ENCODE assay signal across 24 cellular contexts in the genomic region with DNA sequence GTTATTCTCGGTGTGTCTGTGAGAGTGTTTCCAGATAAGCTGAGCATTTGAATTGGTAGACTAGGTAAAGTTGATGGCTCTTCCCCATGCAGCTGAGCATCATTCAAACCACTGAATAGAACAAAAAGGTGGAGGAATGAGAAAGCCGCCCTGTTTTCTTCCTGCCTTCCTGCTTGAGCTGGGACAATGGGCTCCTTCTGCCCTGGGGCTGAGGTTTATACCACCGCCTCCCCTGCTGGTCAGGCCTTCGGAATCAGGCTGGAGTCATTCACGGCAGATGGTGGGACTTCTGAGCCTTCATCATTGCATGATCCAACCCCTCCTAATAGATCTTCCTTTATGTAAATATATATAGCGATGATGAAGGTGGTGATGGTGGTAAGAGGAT.
"Had no signal": no experiment of that assay in that cellular context is flagged by ENCODE, and none has a peak within 500 bp of the region (broad histone marks: within the 10 kb centered on the region; RNA-seq: fewer than 3 reads in every experiment).

No MANE protein-coding gene starts in this region.

- H3K9me3 ChIP-seq: breast epithelium, gastroesophageal sphincter, psoas muscle, sigmoid colon, suprapubic skin, tibial artery, upper lobe of right lung had no signal

- H3K36me3 ChIP-seq: breast epithelium, gastroesophageal sphincter, neural progenitor cell, sigmoid colon, suprapubic skin, tibial artery, upper lobe of right lung, WERI-Rb-1 had no signal

- H3K4me2 ChIP-seq: hepatocyte, neural progenitor cell, smooth muscle cell had no signal

- H3K27ac ChIP-seq: breast epithelium, gastroesophageal sphincter, hepatocyte, neural progenitor cell, parathyroid adenoma, psoas muscle, sigmoid colon, suprapubic skin, tibial artery, upper lobe of right lung, WERI-Rb-1 had no signal

- DNase-seq: activated gamma-delta T cell; activated T-cell treated with anti-CD3 and anti-CD28 coated beads, Interleukin-2, amount 50 U/mL, for 24 hours; amygdala; dermis blood vessel endothelial cell; effector CD8-positive, alpha-beta T cell; islet precursor cell; left cardiac atrium; natural killer cell; occipital lobe; psoas muscle; sigmoid colon; stimulated activated naive CD4-positive, alpha-beta T cell; T-helper 17 cell; T1000; tibial artery; upper lobe of right lung; WERI-Rb-1 had no signal

- H3K27me3 ChIP-seq: breast epithelium, gastroesophageal sphincter, neural progenitor cell, sigmoid colon, suprapubic skin, tibial artery, upper lobe of right lung had no signal

- H3K4me3 ChIP-seq: breast epithelium, gastroesophageal sphincter, hepatocyte, neural progenitor cell, psoas muscle, sigmoid colon, smooth muscle cell, suprapubic skin, tibial artery, upper lobe of right lung had no signal

- H3K9ac ChIP-seq: neural progenitor cell, parathyroid adenoma had no signal

- H3K79me2 ChIP-seq: hepatocyte, parathyroid adenoma had no signal

- H2AFZ ChIP-seq: hepatocyte, neural progenitor cell, parathyroid adenoma had no signal

- H3K4me1 ChIP-seq: breast epithelium, parathyroid adenoma, psoas muscle, sigmoid colon, tibial artery, upper lobe of right lung had no signal
